Comparison of ENCODE assay signal across 14 cellular contexts in the genomic region with DNA sequence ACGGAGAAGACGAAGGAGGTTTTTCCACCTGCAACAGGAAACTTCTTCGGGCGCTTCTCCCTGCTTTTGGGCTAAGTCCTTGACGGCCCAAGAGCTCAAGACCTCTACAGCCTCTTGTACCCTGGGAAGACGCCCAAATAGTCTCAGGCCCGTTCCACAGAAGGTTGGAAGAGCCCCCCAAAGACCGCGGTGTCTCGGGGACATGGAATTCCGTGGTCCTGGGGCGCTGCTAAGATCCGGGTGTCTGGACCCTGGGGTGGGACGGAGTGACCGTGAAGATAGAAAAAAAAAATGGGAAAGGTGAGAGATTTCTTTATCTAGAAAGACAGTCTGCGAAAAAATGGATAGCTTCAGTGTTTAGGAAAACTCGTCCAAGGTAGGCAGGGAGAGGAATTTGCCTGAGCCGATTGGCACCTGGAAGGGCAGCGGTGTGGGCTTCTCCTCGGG. TPM values are rescaled to one million over a fixed set of nuclear protein-coding genes. Genes with fewer than 3 reads are reported as not detected.
DNase-seq lines count a peak whose midpoint lies in the region; ATAC-seq and TF ChIP-seq lines count a peak whose summit lies in the region.
"Had no signal": no experiment of that assay in that cellular context is flagged by ENCODE, and none has a peak within 500 bp of the region (broad histone marks: within the 10 kb centered on the region; RNA-seq: fewer than 3 reads in every experiment).

No MANE protein-coding gene starts in this region.

- H2BK120ac ChIP-seq in H9 (ENCODE audit: low read depth, low read length, poor library complexity, severe bottlenecking) (no peak overlapping the region), neuronal stem cell (ENCODE audit: low read depth, low read length) (no peak overlapping the region)

- no peak overlapping the region for H3K4ac ChIP-seq in H9 (ENCODE audit: low read depth, low read length)
- H3K4ac ChIP-seq in neuronal stem cell (ENCODE audit: low read length), result no peak overlapping the region

- H4K8ac ChIP-seq in H9 (replicated peaks; ENCODE audit: insufficient read length, low read depth, low read length) (no peak overlapping the region), neuronal stem cell (ENCODE audit: low read depth, low read length) (no peak overlapping the region)

- H3K79me1 ChIP-seq in H9 (ENCODE audit: insufficient read depth, low read depth, low read length, poor library complexity, severe bottlenecking) (no peaks in the 10 kb centered on the region), neuronal stem cell (ENCODE audit: low read depth, low read length) (no peaks in the 10 kb centered on the region)

- no peak overlapping the region for H3K56ac ChIP-seq in H9 (ENCODE audit: insufficient read length, low read depth, low read length)

- H3F3A ChIP-seq in SK-N-SH (replicated peaks; ENCODE audit: insufficient read depth), result no peaks in the 10 kb centered on the region

- peaks cover 3 to 9% of the 10 kb centered on the region in 2 experiments; a peak in 2 of 5 replicates for H3K9me3 Mint-ChIP-seq in H9
- H3K9me3 Mint-ChIP-seq in effector memory CD8-positive, alpha-beta T cell, result no peaks in the 10 kb centered on the region

- H2AK5ac ChIP-seq in H9 (ENCODE audit: insufficient read length, low read length), result no peak overlapping the region
- no peak overlapping the region for H2AK5ac ChIP-seq in neuronal stem cell (ENCODE audit: low read depth, low read length)

- TF ChIP-seq EP300 in SK-N-SH (IDR thresholded peaks at IDR 0.05; ENCODE audit: borderline replicate concordance in 1 of 2, low read depth in 1 of 2, low read length in 1 of 2), result no peak

- H3K4me1 ChIP-seq in SK-N-SH (ENCODE audit: control insufficient read depth in 1 of 2, insufficient read depth in 2 of 2, low read depth in 1 of 2, low read length in 1 of 2), result no peaks in the 10 kb centered on the region
- peaks cover 7% of the 10 kb centered on the region; the same call in 1 of the 2 replicates for H3K4me1 ChIP-seq in H9 (ENCODE audit: insufficient read depth, low read length)
- H3K4me1 ChIP-seq in neuronal stem cell (ENCODE audit: control insufficient read depth in 2 of 2, insufficient read depth in 1 of 2, low read depth in 1 of 2, low read length in 2 of 2), result peaks cover 10 to 22% of the 10 kb centered on the region in 2 donors

- H3K4me2 ChIP-seq in SK-N-SH (no peak overlapping the region), H9 (ENCODE audit: insufficient read depth, insufficient read length, low read length) (peak overlapping the region; percentile 57), neuronal stem cell (ENCODE audit: insufficient read depth, low read length, poor library complexity, severe bottlenecking) (peak overlapping the region; percentile 63)

- no peak overlapping the region for H2BK20ac ChIP-seq in H9 (ENCODE audit: low read depth, low read length, poor library complexity, severe bottlenecking)

- H3K36me3 ChIP-seq in SK-N-SH (replicated peaks in 1 of 2; ENCODE audit: control insufficient read depth in 1 of 2, insufficient read depth in 2 of 2, low read length in 1 of 2), result no peaks in the 10 kb centered on the region
- no peaks in the 10 kb centered on the region for H3K36me3 ChIP-seq in neuronal stem cell (replicated peaks in 1 of 2; ENCODE audit: control insufficient read depth in 2 of 2, insufficient read depth in 2 of 2, low read length in 2 of 2)
- H3K36me3 ChIP-seq: neutrophil had no signal

- H3K27me3 ChIP-seq in SK-N-SH (ENCODE audit: insufficient read depth) (peaks cover 46% of the 10 kb centered on the region), H9 (ENCODE audit: insufficient read depth, low read length) (peaks cover 55% of the 10 kb centered on the region), neuronal stem cell (ENCODE audit: control insufficient read depth in 3 of 3, insufficient read depth in 3 of 3, low read depth in 1 of 3, low read length in 3 of 3) (peaks cover 33 to 100% (median 86%) of the 10 kb centered on the region in 3 experiments)

- H3K14ac ChIP-seq in H9 (ENCODE audit: insufficient read depth, low read length) (no peak overlapping the region), neuronal stem cell (ENCODE audit: low read length) (no peak overlapping the region)

- H2BK12ac ChIP-seq in H9 (ENCODE audit: insufficient read length, low read depth, low read length), result no peak overlapping the region
- no peak overlapping the region for H2BK12ac ChIP-seq in neuronal stem cell (ENCODE audit: low read length)

- peaks cover 64 to 67% of the 10 kb centered on the region in 2 experiments for H3K4me1 Mint-ChIP-seq in H9
- H3K4me1 Mint-ChIP-seq in effector memory CD8-positive, alpha-beta T cell (ENCODE audit: low read depth in 2 of 2), result peaks cover 15 to 16% of the 10 kb centered on the region in 2 donors

- H3T11ph ChIP-seq in H9 (ENCODE audit: low read length), result no peak overlapping the region

- no peak overlapping the region for H4K5ac ChIP-seq in H9 (ENCODE audit: insufficient read length, low read depth, low read length)

- DNase-seq in SK-N-SH (peak; percentile 14), H9 (no peak), neuronal stem cell (ENCODE audit: low spot score) (no peak), activated gamma-delta T cell (lab: John Stamatoyannopoulos, UW) (no peak), H4 (ENCODE audit: low spot score) (no peak)
- DNase-seq in effector memory CD8-positive, alpha-beta T cell, result no peak
- no peak for DNase-seq in central memory CD4-positive, alpha-beta T cell
- DNase-seq: amniotic stem cell, NCI-H1048, RPMI8226 had no signal

- H4K20me1 ChIP-seq in SK-N-SH (ENCODE audit: insufficient read depth) (no peaks in the 10 kb centered on the region), H9 (ENCODE audit: control insufficient read depth, insufficient read depth, insufficient read length) (no peaks in the 10 kb centered on the region)

- 10% methylated on average over 17 of the region's 20 CpGs for WGBS in SK-N-SH (ENCODE audit: low lambda C conversion rate)
- no CpG with 5 or more reads among the region's 20 CpGs for WGBS in H9 (ENCODE audit: extremely low coverage, insufficient read length, low lambda C conversion rate)
- no CpG with 5 or more reads among the region's 20 CpGs for WGBS in neuronal stem cell (ENCODE audit: extremely low coverage in 2 of 2, insufficient read length in 2 of 2, insufficient replicate concordance in 1 of 2), 2 donors

- H2BK15ac ChIP-seq in H9 (ENCODE audit: low read depth, low read length) (no peak overlapping the region), neuronal stem cell (ENCODE audit: low read length) (no peak overlapping the region)

- H4K91ac ChIP-seq in H9 (ENCODE audit: insufficient read length, low read depth, low read length), result no peak overlapping the region
- no peak overlapping the region for H4K91ac ChIP-seq in neuronal stem cell (ENCODE audit: low read depth, low read length, poor library complexity)

- H2AFZ ChIP-seq in SK-N-SH (ENCODE audit: low read depth), result no peak overlapping the region
- H2AFZ ChIP-seq in H9 (ENCODE audit: low read length), result no peak overlapping the region
- peak overlapping the region; percentile 72 for H2AFZ ChIP-seq in neuronal stem cell (ENCODE audit: low read length)

- no peak overlapping the region for H3K4me3 ChIP-seq in SK-N-SH (ENCODE audit: low read depth in 2 of 2, low read length in 1 of 2)
- no peak overlapping the region for H3K4me3 ChIP-seq in neuronal stem cell (ENCODE audit: low read length in 2 of 2)

- H3K9ac ChIP-seq in SK-N-SH (no peak overlapping the region), H9 (ENCODE audit: extremely low read depth, insufficient read length, low read length) (no peak overlapping the region), neuronal stem cell (ENCODE audit: low read depth, low read length, poor library complexity) (no peak overlapping the region)

- H3K18ac ChIP-seq in H9 (ENCODE audit: insufficient read length, low read depth, low read length) (no peak overlapping the region), neuronal stem cell (ENCODE audit: low read length) (no peak overlapping the region)

- CTCF ChIA-PET in SK-N-SH (lab: Yijun Ruan, JAX), result no interaction called here

- H3K27ac Mint-ChIP-seq in H9, result peak overlapping the region in 1 of 3 experiments; percentile 14; a peak in 1 of 7 replicates
- H3K27ac Mint-ChIP-seq in effector memory CD8-positive, alpha-beta T cell, result no peak overlapping the region

- H3K27me3 Mint-ChIP-seq in H9 (ENCODE audit: low read depth), result peaks cover 76% of the 10 kb centered on the region
- peaks cover 93 to 100% of the 10 kb centered on the region in 2 donors for H3K27me3 Mint-ChIP-seq in effector memory CD8-positive, alpha-beta T cell

- no peaks in the 10 kb centered on the region for H3K9me2 ChIP-seq in SK-N-SH

- no peaks in the 10 kb centered on the region for H3K79me2 ChIP-seq in SK-N-SH (ENCODE audit: insufficient read depth)
- no peaks in the 10 kb centered on the region for H3K79me2 ChIP-seq in H9 (ENCODE audit: insufficient read depth, low read length)

- H3K9me3 ChIP-seq in SK-N-SH (no peaks in the 10 kb centered on the region), H9 (ENCODE audit: control insufficient read depth, low read depth, low read length) (no peaks in the 10 kb centered on the region), neuronal stem cell (replicated peaks in 1 of 2; ENCODE audit: control insufficient read depth in 2 of 2, insufficient read depth in 1 of 2, low read depth in 1 of 2, low read length in 2 of 2) (peaks cover 0 to 3% of the 10 kb centered on the region in 2 donors)
- H3K9me3 ChIP-seq: neutrophil had no signal

- H2BK5ac ChIP-seq in H9 (ENCODE audit: insufficient read length, low read length) (no peak overlapping the region), neuronal stem cell (ENCODE audit: low read length) (no peak overlapping the region)

- peak overlapping the region; percentile 63 to 83 for H3K4me3 Mint-ChIP-seq in H9
- peak overlapping the region; percentile 59 for H3K4me3 Mint-ChIP-seq in effector memory CD8-positive, alpha-beta T cell

- no peak overlapping the region for H3K27ac ChIP-seq in SK-N-SH (ENCODE audit: low read depth in 2 of 2, low read length in 1 of 2)
- no peak overlapping the region for H3K27ac ChIP-seq in H9 (ENCODE audit: insufficient read length, low read depth, low read length)
- no peak overlapping the region for H3K27ac ChIP-seq in neuronal stem cell (replicated peaks; ENCODE audit: low read length)
- H3K27ac ChIP-seq: neutrophil had no signal

- no peak for TF ChIP-seq RAD21 in SK-N-SH (IDR thresholded peaks at IDR 0.05; ENCODE audit: low read length)

- H3K23ac ChIP-seq in H9 (ENCODE audit: insufficient read length, low read depth, low read length) (no peak overlapping the region), neuronal stem cell (ENCODE audit: low read depth, low read length, poor library complexity) (peak overlapping the region; percentile 26)

- H3K23me2 ChIP-seq in H9 (ENCODE audit: insufficient read length, low read depth, low read length, poor library complexity, severe bottlenecking), result peaks cover 40% of the 10 kb centered on the region

- ATAC-seq in SK-N-SH treated with all-trans-retinoic acid at 6 μM for 48 hours, result no peak
- ATAC-seq in effector memory CD8-positive, alpha-beta T cell (replicated peaks), result no peak

- POLR2A ChIA-PET in SK-N-SH (lab: Yijun Ruan, JAX), result interaction anchor here (0.6 kb wide), 1 partner anchor 95 kb away, joined by 4 read pairs; no protein-coding TSS in a partner anchor

- H3K36me3 Mint-ChIP-seq in H9 (ENCODE audit: insufficient read depth in 1 of 3, low read depth in 3 of 3), result no peaks in the 10 kb centered on the region; a peak in 2 of 7 replicates
- no peaks in the 10 kb centered on the region for H3K36me3 Mint-ChIP-seq in effector memory CD8-positive, alpha-beta T cell (ENCODE audit: insufficient read depth)

- no peak for TF ChIP-seq CTCF in SK-N-SH (IDR thresholded peaks at IDR 0.05)
- TF ChIP-seq CTCF in H9 (conservative IDR thresholded peaks at IDR 0.05), result no peak

RNA-seq across cellular contexts. Expression of a gene that starts 0.4 kb away (rescaled TPM):
- polyA plus RNA-seq in SK-N-SH (2012; rRNA removed), result not detected in 2 replicates
- polyA plus RNA-seq in SK-N-SH (2012; cell fraction: cytosol; rRNA removed), result not detected in 2 replicates
- polyA plus RNA-seq in SK-N-SH (2012; cell fraction: nucleus; rRNA removed), result not detected in 2 replicates
- total RNA-seq in H9 (2021), result 2.0 and 2.3 TPM in 2 replicates
- polyA plus RNA-seq in neuronal stem cell (2013, experiment 1 of 2), result 0.40 TPM
- polyA plus RNA-seq in neuronal stem cell (2013, experiment 2 of 2), result 0.51 TPM
- total RNA-seq in H4 (2014; rRNA removed; shearing (Covaris generic)), result not detected in 2 replicates
- total RNA-seq: NCI-H460 had no signal
- polyA plus RNA-seq: keratinocyte had no signal
